8 cellular contexts compared by ENCODE assay signal in genomic region chr6:28161410-28162079, GRCh38. TPM values are rescaled to one million over a fixed set of nuclear protein-coding genes. Genes with fewer than 3 reads are reported as not detected.
DNase-seq lines count a peak whose midpoint lies in the region; ATAC-seq and TF ChIP-seq lines count a peak whose summit lies in the region.

No MANE protein-coding gene starts in this region.

- intact Hi-C loops in activated CD4-positive, alpha-beta memory T cell treated with anti-CD3 and anti-CD28 coated beads for 36 hours (cut with micrococcal nuclease): loop anchor here (5.0 kb wide), 1 partner anchor 46 kb away; no protein-coding TSS in a partner anchor

- WGBS in ectodermal cell, 2 experiments: 63 to 70% methylated on average over 32 of the region's 32 CpGs

- H3K4me3 ChIP-seq in ectodermal cell (ENCODE audit: insufficient read depth, low read depth, low read length): peak overlapping the region; percentile 17

- H3K4me1 ChIP-seq in ectodermal cell (ENCODE audit: control insufficient read depth, insufficient read depth, low read length): no peaks in the 10 kb centered on the region

- peak overlapping the region; percentile 61 for H3K4me3 Mint-ChIP-seq in activated CD4-positive, alpha-beta memory T cell treated with anti-CD3 and anti-CD28 coated beads for 36 hours

- peak overlapping the region; percentile 42 for H3K27ac Mint-ChIP-seq in activated CD4-positive, alpha-beta memory T cell treated with anti-CD3 and anti-CD28 coated beads for 36 hours

- peaks cover 42% of the 10 kb centered on the region for H3K36me3 Mint-ChIP-seq in activated CD4-positive, alpha-beta memory T cell treated with anti-CD3 and anti-CD28 coated beads for 36 hours

- H3K9me3 Mint-ChIP-seq in activated CD4-positive, alpha-beta memory T cell treated with anti-CD3 and anti-CD28 coated beads for 36 hours: peaks cover 5% of the 10 kb centered on the region

- H3K36me3 ChIP-seq in ectodermal cell (ENCODE audit: control insufficient read depth, insufficient read depth, low read length): no peaks in the 10 kb centered on the region

- peak; percentile 77 for TF ChIP-seq POLR2A in GM15510 (IDR thresholded peaks at IDR 0.05; ENCODE audit: borderline replicate concordance, extremely low read depth, insufficient read length)

- no peak overlapping the region for H3K27ac ChIP-seq in ectodermal cell (ENCODE audit: insufficient read depth, low read depth, low read length, poor library complexity, severe bottlenecking)

- H3K4me1 Mint-ChIP-seq in activated CD4-positive, alpha-beta memory T cell treated with anti-CD3 and anti-CD28 coated beads for 36 hours (ENCODE audit: low read depth): peaks cover 14% of the 10 kb centered on the region

- peak; percentile 50 for DNase-seq in NCI-H460 (ENCODE audit: extremely low read depth, low read depth)
- peak; percentile 89 for DNase-seq in activated CD4-positive, alpha-beta memory T cell treated with anti-CD3 and anti-CD28 coated beads for 36 hours
- DNase-seq in lung microvascular endothelial cell (ENCODE audit: low read depth in 2 of 2): peak; percentile 7 to 13
- peak; percentile 65 to 79 (median 75) for DNase-seq in stimulated activated CD4-positive, alpha-beta T cell treated with anti-CD3 and anti-CD28 coated beads, TNF-alpha, amount 100 ng/mL, for 48 hours (ENCODE audit: low read depth in 3 of 3)
- no peak for DNase-seq in ACHN

- POLR2A ChIA-PET in activated CD4-positive, alpha-beta memory T cell treated with anti-CD3 and anti-CD28 coated beads for 36 hours (lab: Charles Lee): no interaction called here

- H3K27me3 ChIP-seq in ectodermal cell (ENCODE audit: control insufficient read depth, insufficient read depth, low read length, poor library complexity, severe bottlenecking): peaks cover 3% of the 10 kb centered on the region

- CTCF ChIA-PET in activated CD4-positive, alpha-beta memory T cell treated with anti-CD3 and anti-CD28 coated beads for 36 hours (lab: Charles Lee): interaction anchor here (0.9 to 1.7 kb wide), 2 partner anchors 18 to 194 kb away, joined by 3 to 10 read pairs; no protein-coding TSS in a partner anchor

- peak; percentile 96 for ATAC-seq in HG02884 (IDR thresholded peaks at IDR 0.05; ENCODE audit: unreplicated experiment)

- no peaks in the 10 kb centered on the region for H3K9me3 ChIP-seq in ectodermal cell (ENCODE audit: control insufficient read depth, low read length)

- no peaks in the 10 kb centered on the region for H3K27me3 Mint-ChIP-seq in activated CD4-positive, alpha-beta memory T cell treated with anti-CD3 and anti-CD28 coated beads for 36 hours

- in situ Hi-C loops in ACHN (cut with HindIII; ENCODE audit: low pct_ligation_motif_present, low pct_unique_long_range_greater_than_20kb, low sequenced_read_pairs): no loop called here

RNA-seq across cellular contexts. Expression of gene ZKSCAN8, which starts 19.9 kb away (rescaled TPM):
- 13.1 and 14.8 TPM in 2 replicates for total RNA-seq in NCI-H460 (2014; rRNA removed; shearing (Covaris generic))
- polyA plus RNA-seq in NCI-H460 (2014; cell fraction: nucleus; rRNA removed): 10.8 and 18.7 TPM in 2 replicates
- total RNA-seq in activated CD4-positive, alpha-beta memory T cell treated with anti-CD3 and anti-CD28 coated beads for 36 hours: 10 to 100 TPM; 14.4 to 16.5 TPM
- polyA plus RNA-seq in ectodermal cell (2013, experiment 1 of 4): 40.2 TPM
- polyA plus RNA-seq in ectodermal cell (2013, experiment 2 of 4): 46.2 TPM
- 31.2 TPM for polyA plus RNA-seq in ectodermal cell (2013, experiment 3 of 4)
- 35.7 TPM for polyA plus RNA-seq in ectodermal cell (2013, experiment 4 of 4)
- 8.5 and 12.3 TPM in 2 replicates for total RNA-seq in lung microvascular endothelial cell

RNA-seq across cellular contexts. Expression of gene ZSCAN16, which starts 37.1 kb away (rescaled TPM):
- total RNA-seq in NCI-H460 (2014; rRNA removed; shearing (Covaris generic)): 5.6 and 7.9 TPM in 2 replicates
- polyA plus RNA-seq in NCI-H460 (2014; cell fraction: nucleus; rRNA removed): 1.8 and 8.2 TPM in 2 replicates
- total RNA-seq in activated CD4-positive, alpha-beta memory T cell treated with anti-CD3 and anti-CD28 coated beads for 36 hours: 1 to 10 TPM; 2.8 to 3.6 TPM
- polyA plus RNA-seq in ectodermal cell (2013, experiment 1 of 4): 5.9 TPM
- polyA plus RNA-seq in ectodermal cell (2013, experiment 2 of 4): 5.9 TPM
- 6.4 TPM for polyA plus RNA-seq in ectodermal cell (2013, experiment 3 of 4)
- polyA plus RNA-seq in ectodermal cell (2013, experiment 4 of 4): 6.2 TPM
- total RNA-seq in lung microvascular endothelial cell: 12.0 and 14.9 TPM in 2 replicates
